ENCODE assay signal across 22 cellular contexts in the genomic region with DNA sequence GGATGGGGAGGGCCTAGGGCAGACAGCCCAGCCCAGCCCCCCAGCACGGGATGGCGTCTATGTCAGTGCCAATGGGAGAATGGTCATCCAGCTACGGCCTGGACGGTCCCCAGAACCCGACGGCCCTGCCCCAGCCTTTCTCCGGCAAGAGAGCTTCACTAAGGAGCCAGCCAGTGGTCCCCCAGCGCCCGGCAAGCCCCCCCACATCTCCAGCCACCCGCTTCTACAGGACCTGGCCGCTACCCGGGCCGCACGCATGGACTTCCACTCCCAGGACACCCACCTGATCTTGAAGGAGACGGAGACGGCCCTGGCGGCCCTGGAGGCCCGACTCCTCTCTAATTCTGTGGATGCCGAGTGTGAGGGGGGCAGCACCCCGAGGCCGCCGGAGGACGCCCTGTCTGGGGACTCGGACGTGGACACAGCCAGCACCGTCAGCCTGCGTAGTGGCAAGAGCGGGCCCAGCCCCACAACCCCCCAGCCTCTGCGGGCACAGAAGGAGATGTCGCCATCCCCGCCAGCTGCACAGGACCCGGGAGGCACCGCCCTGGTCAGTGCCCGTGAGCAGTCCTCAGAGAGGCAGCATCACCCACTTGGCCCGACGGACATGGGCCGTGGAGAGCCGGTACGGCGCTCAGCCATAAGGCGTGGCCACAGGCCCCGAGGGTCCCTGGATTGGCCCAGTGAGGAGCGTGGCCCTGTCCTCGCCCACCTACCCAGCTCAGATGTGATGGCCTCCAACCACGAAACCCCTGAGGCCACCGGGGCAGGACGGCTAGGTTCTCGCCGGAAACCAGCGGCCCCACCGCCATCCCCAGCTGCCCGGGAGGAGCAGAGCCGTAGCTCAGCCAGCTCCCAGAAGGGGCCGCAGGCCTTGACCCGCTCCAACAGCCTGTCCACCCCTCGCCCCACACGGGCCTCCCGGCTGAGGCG. TPM values are rescaled to one million over a fixed set of nuclear protein-coding genes. Genes with fewer than 3 reads are reported as not detected.
DNase-seq lines count a peak whose midpoint lies in the region; ATAC-seq and TF ChIP-seq lines count a peak whose summit lies in the region.
"Had no signal": no experiment of that assay in that cellular context is flagged by ENCODE, and none has a peak within 500 bp of the region (broad histone marks: within the 10 kb centered on the region; RNA-seq: fewer than 3 reads in every experiment).

No MANE protein-coding gene starts in this region.

- TF ChIP-seq POLR2A in heart left ventricle (IDR thresholded peaks at IDR 0.05) = no peak
- no peak for TF ChIP-seq POLR2A in prostate gland (IDR thresholded peaks at IDR 0.05)

- 94 to 96% (median 95%) methylated on average over 34 to 59 of the region's 59 CpGs for WGBS in heart left ventricle, 4 donors
- 91% methylated on average over 15 of the region's 59 CpGs for WGBS in prostate gland

- H3K36me3 ChIP-seq in H7 (replicated peaks; ENCODE audit: control insufficient read depth, insufficient read depth, low read length) (no peaks in the 10 kb centered on the region; the same call in none of the 2 replicates), heart left ventricle (peaks cover 0 to 44% (median 12%) of the 10 kb centered on the region in 9 donors), prostate gland (peaks cover 0 to 6% of the 10 kb centered on the region in 2 donors)

- H3K4me1 ChIP-seq in heart left ventricle (peaks cover 0 to 1% (median 0%) of the 10 kb centered on the region in 12 donors), prostate gland (replicated peaks) (no peaks in the 10 kb centered on the region)
- H3K4me1 ChIP-seq: left lung had no signal

- no peaks in the 10 kb centered on the region for H3K9me3 ChIP-seq in heart left ventricle
- H3K9me3 ChIP-seq in prostate gland = no peaks in the 10 kb centered on the region
- H3K9me3 ChIP-seq: esophagus squamous epithelium, left lung, SK-N-SH had no signal

- peak; percentile 49 for DNase-seq in CD14-positive monocyte (ENCODE audit: low spot score)
- peak; percentile 69 for DNase-seq in H7
- DNase-seq in heart left ventricle = peak in 3 of 5 donors; percentile 9 to 64 (median 26)
- DNase-seq in posterior cingulate gyrus = peak in 6 of 10 donors; percentile 7 to 82 (median 44)
- no peak for DNase-seq in prostate gland (ENCODE audit: low spot score)
- DNase-seq: AML-193, EL, esophagus squamous epithelium, NCI-H774, nucleus accumbens, SK-N-SH, small intestine, T-helper 9 cell had no signal

- H3K27me3 Mint-ChIP-seq in CD14-positive monocyte (ENCODE audit: low read depth in 3 of 3) = peaks cover 0 to 2% (median 1%) of the 10 kb centered on the region in 3 donors
- H3K27me3 Mint-ChIP-seq: central memory CD8-positive, alpha-beta T cell had no signal

- H3K27ac ChIP-seq in heart left ventricle = no peak overlapping the region
- no peak overlapping the region for H3K27ac ChIP-seq in prostate gland
- H3K27ac ChIP-seq: esophagus squamous epithelium, HL-60, left lung had no signal

- peak overlapping the region in 1 of 7 donors; percentile 41 for H3K27ac Mint-ChIP-seq in CD14-positive monocyte
- H3K27ac Mint-ChIP-seq: activated T-helper 2 cell treated with anti-CD3 and anti-CD28 coated beads, Interferon-gamma antibody, Interleukin-2, Interleukin-4, amounts not matched to agents 10 μg/mL and 5 μg/mL and 100 μg/mL, durations not matched to agents 14 hours and 24 hours and 36 hours had no signal

- H3K4me3 ChIP-seq in H7 (ENCODE audit: insufficient read depth, low read depth, low read length) (no peak overlapping the region), heart left ventricle (no peak overlapping the region), prostate gland (no peak overlapping the region)
- H3K4me3 ChIP-seq: esophagus squamous epithelium, left lung had no signal

- H3K4me3 Mint-ChIP-seq in CD14-positive monocyte = no peak overlapping the region
- H3K4me3 Mint-ChIP-seq: central memory CD8-positive, alpha-beta T cell had no signal

- intact Hi-C loops in CD14-positive monocyte (cut with micrococcal nuclease) (no loop called here), heart left ventricle (cut with DNase I) (no loop called here), posterior cingulate gyrus (cut with DNase I) (no loop called here), prostate gland (cut with DNase I) (no loop called here)

- H3K36me3 Mint-ChIP-seq in CD14-positive monocyte = no peaks in the 10 kb centered on the region

- H3K27me3 ChIP-seq in H7 (ENCODE audit: control insufficient read depth, insufficient read depth, low read length) = no peaks in the 10 kb centered on the region
- H3K27me3 ChIP-seq in heart left ventricle = no peaks in the 10 kb centered on the region
- H3K27me3 ChIP-seq in prostate gland (replicated peaks; ENCODE audit: insufficient read depth) = no peaks in the 10 kb centered on the region
- H3K27me3 ChIP-seq: esophagus squamous epithelium, left lung had no signal

- no peaks in the 10 kb centered on the region for H3K4me1 Mint-ChIP-seq in CD14-positive monocyte
- H3K4me1 Mint-ChIP-seq: central memory CD8-positive, alpha-beta T cell had no signal

- peaks cover 0 to 2% (median 0%) of the 10 kb centered on the region in 7 donors for H3K9me3 Mint-ChIP-seq in CD14-positive monocyte
- H3K9me3 Mint-ChIP-seq: activated T-helper 2 cell treated with anti-CD3 and anti-CD28 coated beads, Interferon-gamma antibody, Interleukin-2, Interleukin-4, amounts not matched to agents 10 μg/mL and 5 μg/mL and 100 μg/mL, durations not matched to agents 14 hours and 24 hours and 36 hours; central memory CD8-positive, alpha-beta T cell had no signal

- ATAC-seq in heart left ventricle (no peak), GM21526 (IDR thresholded peaks at IDR 0.05; ENCODE audit: low FRiP score, unreplicated experiment) (no peak), GM19463 (IDR thresholded peaks at IDR 0.05; ENCODE audit: unreplicated experiment) (no peak)
- ATAC-seq: activated CD4-positive, CD25-positive, alpha-beta regulatory T cell treated with anti-CD3 and anti-CD28 coated beads, Interleukin-2, amount 50 U/mL, for 24 hours; left lung; Panc1 had no signal

- no peak for TF ChIP-seq CTCF in CD14-positive monocyte (IDR thresholded peaks at IDR 0.05)
- no peak for TF ChIP-seq CTCF in heart left ventricle (IDR thresholded peaks at IDR 0.05)
- no peak for TF ChIP-seq CTCF in prostate gland (IDR thresholded peaks at IDR 0.05)

RNA-seq across cellular contexts. Expression of a gene that starts 21.9 kb away (rescaled TPM):
- polyA plus RNA-seq in CD14-positive monocyte (not detected), heart left ventricle (10 to 100 TPM in 1 of 2 donors, 1 to 10 TPM in 1; 7.5 to 17.9 TPM)
- total RNA-seq in H7 (2014; rRNA removed; shearing (Covaris generic)) = 20.8 and 21.4 TPM in 2 replicates
- total RNA-seq in heart left ventricle (10 to 100 TPM in 8 of 9 donors, 1 to 10 TPM in 1; 9.1 to 21.9 (median 12.5) TPM), prostate gland (10 to 100 TPM; 29.1 to 81.2 TPM)

RNA-seq across cellular contexts. Expression of a gene that starts 37.7 kb away (rescaled TPM):
- 10 to 100 TPM; 15.1 to 15.5 TPM for polyA plus RNA-seq in CD14-positive monocyte
- 0.11 TPM in 1 of 2 replicates, not detected in the other for total RNA-seq in H7 (2014; rRNA removed; shearing (Covaris generic))
- 1 to 10 TPM in 1 of 9 donors, under 1 TPM in 4, not detected in 4; 0.25 to 1.5 (median 0.40) TPM for total RNA-seq in heart left ventricle
- under 1 TPM in 1 of 2 donors, not detected in 1; 0.12 TPM for polyA plus RNA-seq in heart left ventricle
- total RNA-seq in prostate gland = 1 to 10 TPM; 1.2 to 5.4 TPM
- total RNA-seq: glomerular endothelial cell had no signal
